Comparison of ENCODE assay signal across 18 cellular contexts in genomic region chr13:98822238-98822606, GRCh38.
DNase-seq lines count a peak whose midpoint lies in the region; ATAC-seq, FAIRE-seq and TF ChIP-seq lines count a peak whose summit lies in the region.
"Had no signal": no experiment of that assay in that cellular context is flagged by ENCODE, and none has a peak within 500 bp of the region (broad histone marks: within the 10 kb centered on the region; RNA-seq: fewer than 3 reads in every experiment).

No MANE protein-coding gene starts in this region.

- WGBS in A549 (ENCODE audit: missing lambda C conversion rate), result 4% methylated on average over 3 of the region's 3 CpGs

- H3K9me3 ChIP-seq in A549 (no peaks in the 10 kb centered on the region), cardiac muscle cell (ENCODE audit: low read depth) (no peaks in the 10 kb centered on the region)
- H3K9me3 ChIP-seq: stomach had no signal

- POLR2A ChIA-PET in A549 (lab: Yijun Ruan, JAX), result no interaction called here

- peaks cover 10% of the 10 kb centered on the region for H3K36me3 ChIP-seq in cardiac muscle cell

- TF ChIP-seq RAD21 in A549 (conservative IDR thresholded peaks at IDR 0.05 in 1 of 2, IDR thresholded peaks at IDR 0.05 in 1 of 2), result no peak

- peak in 1 of 2 experiments; percentile 56; a peak in 3 of 6 replicates for ATAC-seq in A549
- ATAC-seq in HG03439 (IDR thresholded peaks at IDR 0.05; ENCODE audit: unreplicated experiment), result no peak
- no peak for ATAC-seq in GM19463 (IDR thresholded peaks at IDR 0.05; ENCODE audit: unreplicated experiment)
- ATAC-seq: effector memory CD8-positive, alpha-beta T cell; GM23338; natural killer cell treated with Interleukin-12 subunit alpha and Interleukin-12 subunit beta and Interleukin-15 and Interleukin-18, amount 100 ng/mL, for 72 hours had no signal

- peak overlapping the region; percentile 51 for H3K4me2 ChIP-seq in A549

- H3K27ac ChIP-seq in A549 (peak overlapping the region; percentile 49 to 69; a peak in 4 of 6 replicates), VCaP (peak overlapping the region; percentile 66), cardiac muscle cell (peak overlapping the region; percentile 61)

- no peak for TF ChIP-seq EP300 in A549 (IDR thresholded peaks at IDR 0.05)

- H3K27me3 ChIP-seq in cardiac muscle cell, result no peaks in the 10 kb centered on the region
- H3K27me3 ChIP-seq: stomach had no signal

- peak in 1 of 2 experiments; percentile 31 for DNase-seq in A549 (ENCODE audit: low read depth in 1 of 2, low spot score in 1 of 2)
- DNase-seq in cardiac muscle cell (ENCODE audit: low read depth in 1 of 2, low spot score in 1 of 2), result peak; percentile 9 to 26
- DNase-seq in non-pigmented ciliary epithelial cell (ENCODE audit: low read depth), result peak; percentile 13
- DNase-seq in cortex of kidney (lab: John Stamatoyannopoulos, UW), result no peak
- no peak for DNase-seq in glomerular visceral epithelial cell (ENCODE audit: extremely low spot score)
- DNase-seq: activated CD4-positive, alpha-beta T cell treated with anti-CD3 and anti-CD28 coated beads, Interleukin-2, amount 50 U/mL, for 1 hour; Calu3; effector memory CD8-positive, alpha-beta T cell; NCI-H146; NCI-H526; stomach had no signal

- CTCF ChIA-PET in A549 (lab: Yijun Ruan, JAX), result interaction anchor here (1.1 to 1.5 kb wide), 2 partner anchors 13 to 18 kb away, joined by 3 to 4 read pairs; no protein-coding TSS in a partner anchor

- TF ChIP-seq POLR2A in A549 (IDR thresholded peaks at IDR 0.05; ENCODE audit: low read length), result no peak

- no peak overlapping the region for H3K4me3 ChIP-seq in A549
- no peak overlapping the region for H3K4me3 ChIP-seq in cardiac muscle cell
- H3K4me3 ChIP-seq: GM23338, stomach had no signal

- FAIRE-seq in A549 (lab: Jason Lieb, UNC), result no peak
- FAIRE-seq: A204.1, GM18507 had no signal

- TF ChIP-seq CTCF in A549 (IDR thresholded peaks at IDR 0.05) (no peak), VCaP (conservative IDR thresholded peaks at IDR 0.05) (no peak), cardiac muscle cell (IDR thresholded peaks at IDR 0.05; ENCODE audit: low read depth, low read length) (no peak)

- H3K4me1 ChIP-seq in A549 (peaks cover 34% of the 10 kb centered on the region), cardiac muscle cell (ENCODE audit: low read depth) (peaks cover 20% of the 10 kb centered on the region)

TF ChIP-seq in A549, 52 proteins besides CTCF, POLR2A, EP300 and RAD21:
- TF ChIP-seq ZFP36 (IDR thresholded peaks at IDR 0.05; ENCODE audit: borderline replicate concordance, partially characterized antibody) (no peak), MAFK (IDR thresholded peaks at IDR 0.05; ENCODE audit: partially characterized antibody) (peak; percentile 47), EHMT2 (IDR thresholded peaks at IDR 0.05; ENCODE audit: low read depth) (0 out of 2 replicates have a peak, but pooled peaks have one; percentile 35)
TF ChIP-seq in A549: peak in this region for 2.

Comparison
In these comparisons a context has a peak if more than half of its experiments do, and no peak if none do; other contexts are left out.
1. DNase-seq: peak in cardiac muscle cell (2 of 2) and non-pigmented ciliary epithelial cell (single experiment); none in cortex of kidney (single experiment) and glomerular visceral epithelial cell (single experiment).
2. Peak in every context shown above with its lines, with median percentiles within 50 percentile points of each other: H3K27ac ChIP-seq.